8 cellular contexts compared by ENCODE assay signal in genomic region chr11:62680825-62681240, GRCh38. TPM values are rescaled to one million over a fixed set of nuclear protein-coding genes. Genes with fewer than 3 reads are reported as not detected.
DNase-seq lines count a peak whose midpoint lies in the region; ATAC-seq and TF ChIP-seq lines count a peak whose summit lies in the region.

No MANE protein-coding gene starts in this region.

- no peaks in the 10 kb centered on the region for H3K9me3 ChIP-seq in CD4-positive, alpha-beta T cell (ENCODE audit: control insufficient read depth, low read length)
- H3K9me3 ChIP-seq in Karpas-422 (ENCODE audit: low read length) = no peaks in the 10 kb centered on the region
- H3K9me3 ChIP-seq in tibial nerve = no peaks in the 10 kb centered on the region

- H3K4me3 Mint-ChIP-seq in CD4-positive, alpha-beta T cell = peak overlapping the region; percentile 92
- peak overlapping the region; percentile 64 to 96 (median 75) for H3K4me3 Mint-ChIP-seq in brain

- intact Hi-C loops in CD4-positive, alpha-beta T cell (cut with DNase I, micrococcal nuclease) = no loop called here
- intact Hi-C loops in left colon (cut with DNase I, micrococcal nuclease) = no loop called here

- no peak overlapping the region for H3K27ac ChIP-seq in CD4-positive, alpha-beta T cell (ENCODE audit: low read depth, low read length)
- H3K27ac ChIP-seq in Karpas-422 (ENCODE audit: low read length) (peak overlapping the region; percentile 70), tibial nerve (peak overlapping the region in 2 of 4 donors; percentile 36 to 43)

- no peaks in the 10 kb centered on the region for H3K27me3 ChIP-seq in CD4-positive, alpha-beta T cell (ENCODE audit: control insufficient read depth, insufficient read depth, low read length)
- no peaks in the 10 kb centered on the region for H3K27me3 ChIP-seq in Karpas-422 (ENCODE audit: low read length)
- no peaks in the 10 kb centered on the region for H3K27me3 ChIP-seq in tibial nerve

- H3K36me3 Mint-ChIP-seq in CD4-positive, alpha-beta T cell (ENCODE audit: low read depth) = peaks cover 33% of the 10 kb centered on the region
- peaks cover 21% of the 10 kb centered on the region for H3K36me3 Mint-ChIP-seq in brain

- H4K20me1 ChIP-seq in Karpas-422 (ENCODE audit: insufficient read depth, low read depth, low read length) = no peaks in the 10 kb centered on the region; the same call in 1 of the 2 replicates

- H3K27ac Mint-ChIP-seq in CD4-positive, alpha-beta T cell = peak overlapping the region; percentile 87
- H3K27ac Mint-ChIP-seq in brain = peak overlapping the region; percentile 82 to 97 (median 96)

- H3K27me3 Mint-ChIP-seq in CD4-positive, alpha-beta T cell = no peaks in the 10 kb centered on the region
- H3K27me3 Mint-ChIP-seq in brain = peaks cover 5% of the 10 kb centered on the region

- H3K79me2 ChIP-seq in Karpas-422 (ENCODE audit: low read length) = peaks cover 30% of the 10 kb centered on the region

- DNase-seq in CD4-positive, alpha-beta T cell = peak in 8 of 10 experiments; percentile 9 to 28 (median 15)
- peak; percentile 92 for DNase-seq in Karpas-422
- DNase-seq in SHP77 (lab: John Stamatoyannopoulos, UW) = peak; percentile 76
- DNase-seq in left colon = peak in 1 of 2 donors; percentile 34
- DNase-seq in tibial nerve (ENCODE audit: low spot score in 2 of 2) = peak in 1 of 2 donors; percentile 69
- no peak for DNase-seq in mesenteric fat pad (ENCODE audit: low spot score)

- POLR2A ChIA-PET in CD4-positive, alpha-beta T cell (lab: Charles Lee) = interaction anchor here (0.7 to 3.8 kb wide), 13 partner anchors 9 to 160 kb away, joined by 3 to 43 read pairs (median 5); partner anchors contain the start of genes AHNAK, C11orf98, CSKMT and GANAB

- H3K9ac ChIP-seq in Karpas-422 (ENCODE audit: low read length) = peak overlapping the region; percentile 58

- no peak for TF ChIP-seq POLR2A in tibial nerve (IDR thresholded peaks at IDR 0.05)

- peak overlapping the region; percentile 54 for H3K4me2 ChIP-seq in Karpas-422 (ENCODE audit: low read depth, low read length, poor library complexity, severe bottlenecking)

- TF ChIP-seq EP300 in tibial nerve (IDR thresholded peaks at IDR 0.05) = peak in 1 of 2 donors; percentile 28

- 43 to 47% methylated on average over 4 of the region's 4 CpGs for WGBS in tibial nerve, 2 donors

- CTCF ChIA-PET in CD4-positive, alpha-beta T cell (lab: Charles Lee) = interaction anchor here (0.6 to 2.7 kb wide), 15 partner anchors 8 to 256 kb away, joined by 3 to 12 read pairs (median 5); partner anchors contain the start of genes C11orf98, CSKMT, LBHD1 and LRRN4CL

- H3K9me3 Mint-ChIP-seq in CD4-positive, alpha-beta T cell = no peaks in the 10 kb centered on the region
- H3K9me3 Mint-ChIP-seq in brain = no peaks in the 10 kb centered on the region

- H3K4me3 ChIP-seq in Karpas-422 (ENCODE audit: low read length) (peak overlapping the region; percentile 32; the same call in 1 of the 2 replicates), tibial nerve (no peak overlapping the region)

- peak overlapping the region; percentile 78 for H2AFZ ChIP-seq in Karpas-422 (ENCODE audit: low read length)

- peaks cover 5% of the 10 kb centered on the region; the same call in 1 of the 2 replicates for H3K36me3 ChIP-seq in Karpas-422 (ENCODE audit: insufficient read depth, low read length)
- H3K36me3 ChIP-seq in tibial nerve = peaks cover 0 to 22% (median 0%) of the 10 kb centered on the region in 3 donors

- TF ChIP-seq CTCF in CD4-positive, alpha-beta T cell (IDR thresholded peaks at IDR 0.05) = peak; percentile 28
- TF ChIP-seq CTCF in brain (conservative IDR thresholded peaks at IDR 0.05) (peak; percentile 52 to 64), tibial nerve (IDR thresholded peaks at IDR 0.05) (peak; percentile 37 to 71 (median 39))

- H3K4me1 ChIP-seq in Karpas-422 (ENCODE audit: low read length) (peaks cover 31% of the 10 kb centered on the region), tibial nerve (peaks cover 0 to 47% (median 15%) of the 10 kb centered on the region in 4 donors)

- ATAC-seq in CD4-positive, alpha-beta T cell (ENCODE audit: poor library complexity) = peak; percentile 77
- peak; percentile 50 for ATAC-seq in GM18511 (IDR thresholded peaks at IDR 0.05; ENCODE audit: unreplicated experiment)
- peak; percentile 65 for ATAC-seq in left colon

- no peaks in the 10 kb centered on the region for H3K9me2 ChIP-seq in Karpas-422 (replicated peaks; ENCODE audit: insufficient read depth, low read length)

- H3K4me1 Mint-ChIP-seq in CD4-positive, alpha-beta T cell (ENCODE audit: low read depth) = peaks cover 37% of the 10 kb centered on the region
- peaks cover 36% of the 10 kb centered on the region for H3K4me1 Mint-ChIP-seq in brain

RNA-seq across cellular contexts. Expression of gene UBXN1, which starts 2.0 kb away (rescaled TPM):
- 100 to 1,000 TPM; 196 to 222 TPM for total RNA-seq in CD4-positive, alpha-beta T cell
- 160 and 334 TPM in 2 replicates for total RNA-seq in Karpas-422 (2014; rRNA removed; shearing (Covaris generic); ENCODE audit: low replicate concordance)
- 334 TPM for polyA plus RNA-seq in brain (ENCODE audit: insufficient read depth, low read depth, low replicate concordance)
- total RNA-seq in left colon = 10 to 100 TPM; 66.9 to 88.9 TPM
- total RNA-seq in tibial nerve = 100 to 1,000 TPM; 140 to 205 (median 162) TPM
- 108 TPM for total RNA-seq in mesenteric fat pad

RNA-seq across cellular contexts. Expression of gene LRRN4CL, which starts 8.5 kb away (rescaled TPM):
- not detected for total RNA-seq in CD4-positive, alpha-beta T cell
- 0.45 and 0.54 TPM in 2 replicates for total RNA-seq in Karpas-422 (2014; rRNA removed; shearing (Covaris generic); ENCODE audit: low replicate concordance)
- polyA plus RNA-seq in brain (ENCODE audit: insufficient read depth, low read depth, low replicate concordance) = 0.36 TPM
- total RNA-seq in left colon (1 to 10 TPM; 2.2 to 3.6 TPM), tibial nerve (10 to 100 TPM; 44.6 to 64.8 (median 48.4) TPM), mesenteric fat pad (88.9 TPM)

RNA-seq across cellular contexts. Expression of gene LBHD1, which starts 8.8 kb away (rescaled TPM):
- 10 to 100 TPM; 10.4 to 10.5 TPM for total RNA-seq in CD4-positive, alpha-beta T cell
- total RNA-seq in Karpas-422 (2014; rRNA removed; shearing (Covaris generic); ENCODE audit: low replicate concordance) = 18.4 and 28.8 TPM in 2 replicates
- polyA plus RNA-seq in brain (ENCODE audit: insufficient read depth, low read depth, low replicate concordance) = 2.3 TPM
- total RNA-seq in left colon (10 to 100 TPM in 1 of 2 donors, 1 to 10 TPM in 1; 6.5 to 12.8 TPM), tibial nerve (10 to 100 TPM in 1 of 4 donors, 1 to 10 TPM in 3; 3.9 to 11.1 (median 5.4) TPM), mesenteric fat pad (4.6 TPM)

RNA-seq across cellular contexts. Expression of gene UQCC3, which starts 9.4 kb away (rescaled TPM):
- 1 to 10 TPM; 1.5 to 2.3 TPM for total RNA-seq in CD4-positive, alpha-beta T cell
- 13.9 and 27.3 TPM in 2 replicates for total RNA-seq in Karpas-422 (2014; rRNA removed; shearing (Covaris generic); ENCODE audit: low replicate concordance)
- 13.5 TPM for polyA plus RNA-seq in brain (ENCODE audit: insufficient read depth, low read depth, low replicate concordance)
- total RNA-seq in left colon = 10 to 100 TPM; 13.2 to 13.3 TPM
- total RNA-seq in tibial nerve = 10 to 100 TPM in 3 of 4 donors, 1 to 10 TPM in 1; 7.6 to 22.2 (median 14.6) TPM
- 7.4 TPM for total RNA-seq in mesenteric fat pad

RNA-seq across cellular contexts. Expression of gene CSKMT, which starts 15.7 kb away (rescaled TPM):
- total RNA-seq in CD4-positive, alpha-beta T cell = 10 to 100 TPM; 17.8 to 18.8 TPM
- 4.5 and 8.2 TPM in 2 replicates for total RNA-seq in Karpas-422 (2014; rRNA removed; shearing (Covaris generic); ENCODE audit: low replicate concordance)
- 7.9 TPM for polyA plus RNA-seq in brain (ENCODE audit: insufficient read depth, low read depth, low replicate concordance)
- total RNA-seq in left colon = 10 to 100 TPM; 14.0 to 15.1 TPM
- 10 to 100 TPM in 1 of 4 donors, 1 to 10 TPM in 3; 2.6 to 17.0 (median 5.7) TPM for total RNA-seq in tibial nerve
- 13.8 TPM for total RNA-seq in mesenteric fat pad

Comparison
In these comparisons a context has a peak if more than half of its experiments do, and no peak if none do; other contexts are left out.
1. RNA of gene LRRN4CL, which starts 8.5 kb away (total RNA-seq): 88.9 TPM in mesenteric fat pad (single experiment) and 44.6 to 64.8 TPM in tibial nerve; 2.2 to 3.6 TPM in left colon, 0.45 to 0.54 TPM in Karpas-422 and not detected in CD4-positive, alpha-beta T cell; every median in the first group is over 4 times any median in the second.
2. Peak in every context shown above with its lines, with median percentiles within 50 percentile points of each other: ATAC-seq and CTCF ChIP-seq.